17 cellular contexts compared by ENCODE assay signal in the genomic region with DNA sequence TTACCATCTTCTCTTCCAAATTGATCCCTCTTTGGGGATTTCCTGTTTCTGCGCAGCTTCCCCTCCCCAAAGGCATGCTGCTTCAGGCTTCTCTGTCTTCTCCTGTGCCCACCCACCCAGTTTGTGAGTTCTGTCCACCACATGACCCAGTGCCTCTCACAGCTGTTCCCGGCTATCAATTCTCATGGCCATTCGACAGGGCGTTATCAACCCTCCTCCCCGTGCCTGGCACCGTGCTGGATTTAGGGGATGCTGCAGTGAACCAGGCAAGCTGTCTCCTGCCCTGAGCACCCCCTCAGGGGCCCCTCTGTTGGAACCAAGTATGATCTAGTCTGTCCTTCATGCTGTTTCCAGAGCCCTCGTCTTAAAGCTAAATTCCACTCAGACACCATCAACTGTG. TPM values are rescaled to one million over a fixed set of nuclear protein-coding genes. Genes with fewer than 3 reads are reported as not detected.
"Had no signal": no experiment of that assay in that cellular context is flagged by ENCODE, and none has a peak within 500 bp of the region (broad histone marks: within the 10 kb centered on the region; RNA-seq: fewer than 3 reads in every experiment).

No MANE protein-coding gene starts in this region.

- H3K4me1 ChIP-seq: gastroesophageal sphincter, lower lobe of right lung, prostate gland, testis, uterus had no signal

- H3K9me3 ChIP-seq: gastroesophageal sphincter, lower lobe of right lung, prostate gland, testis, uterus had no signal

- H3K4me2 ChIP-seq: hepatocyte had no signal

- H3K36me3 ChIP-seq: gastroesophageal sphincter, lower lobe of right lung, prostate gland, uterus had no signal

- H3K79me2 ChIP-seq: hepatocyte had no signal

- H3K27ac ChIP-seq: gastroesophageal sphincter, hepatocyte, lower lobe of right lung, prostate gland, testis, uterus had no signal

- ATAC-seq: activated naive CD4-positive, alpha-beta T cell treated with anti-CD3 and anti-CD28 coated beads, Interleukin-2, amount 50 U/mL, for 72 hours; effector memory CD8-positive, alpha-beta T cell; gastroesophageal sphincter; lower lobe of right lung; stimulated activated naive CD8-positive, alpha-beta T cell treated with anti-CD3 and anti-CD28 coated beads, Interleukin-15, amount 100 ng/mL, for 72 hours had no signal

- H3K27me3 ChIP-seq: gastroesophageal sphincter, hepatocyte, testis, uterus had no signal

- DNase-seq: activated CD4-positive, alpha-beta T cell treated with anti-CD3 and anti-CD28 coated beads, Interleukin-2, amount 10 ng/mL, durations not matched to agents 7 days and 5 days; activated CD4-positive, CD25-positive, alpha-beta regulatory T cell; activated effector memory CD4-positive, alpha-beta T cell treated with Interleukin-2 at 50 U/mL for 16 hours; amniotic stem cell; effector memory CD8-positive, alpha-beta T cell; lower lobe of right lung; naive B cell; occipital lobe; stimulated activated CD4-positive, alpha-beta T cell treated with anti-CD3 and anti-CD28 coated beads, Interleukin-4, amount 100 ng/mL, for 24 hours; stimulated activated naive CD8-positive, alpha-beta T cell treated with anti-CD3 and anti-CD28 coated beads, Interleukin-15, amount 100 ng/mL, for 72 hours; testis; uterus had no signal

- H3K4me3 ChIP-seq: gastroesophageal sphincter, hepatocyte, lower lobe of right lung, prostate gland, testis, uterus had no signal

- H2AFZ ChIP-seq: hepatocyte had no signal

RNA-seq across cellular contexts. Expression of a gene that starts 38.7 kb away (rescaled TPM):
- total RNA-seq: epithelial cell of proximal tubule had no signal
